8 cellular contexts compared by ENCODE assay signal in the genomic region with DNA sequence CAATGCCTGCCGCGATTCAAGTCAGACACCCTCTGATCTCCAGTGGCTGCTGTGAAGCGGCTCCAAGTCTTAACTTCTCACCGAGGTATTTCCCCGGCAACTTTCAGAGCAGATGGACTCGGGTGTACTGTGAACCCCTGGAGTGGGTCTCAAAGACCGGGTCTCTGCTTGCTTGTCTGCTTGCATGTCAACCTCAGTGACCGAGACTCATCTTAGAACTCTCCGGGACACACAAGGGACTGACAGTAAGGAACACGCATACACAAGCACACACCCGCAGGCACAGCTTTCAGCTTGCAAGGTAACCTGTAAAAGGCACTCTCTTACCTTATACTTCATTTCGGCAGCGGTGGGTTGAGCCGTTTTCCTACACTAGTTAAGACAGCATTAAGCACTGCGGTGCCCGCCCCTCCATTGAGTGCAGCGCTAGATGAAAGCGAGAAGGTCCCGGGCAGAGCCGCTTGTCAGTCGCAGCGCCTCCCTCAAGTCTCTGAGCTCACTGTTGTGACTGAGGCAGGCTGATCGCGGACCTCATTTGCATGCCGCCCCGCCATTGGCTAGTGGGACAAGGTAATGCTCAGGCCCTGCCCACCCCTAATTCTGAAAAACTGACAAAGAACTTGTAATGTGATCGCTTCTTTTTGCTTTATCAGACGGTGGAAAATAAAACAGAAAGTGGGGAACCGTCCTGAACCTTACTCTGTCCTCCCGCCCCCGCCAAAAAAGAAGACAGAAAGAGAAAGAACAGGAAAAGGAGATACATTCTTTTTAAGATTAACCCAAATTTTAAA. TPM values are rescaled to one million over a fixed set of nuclear protein-coding genes. Genes with fewer than 3 reads are reported as not detected.
DNase-seq lines count a peak whose midpoint lies in the region; ATAC-seq and TF ChIP-seq lines count a peak whose summit lies in the region.

A gene with protein sequence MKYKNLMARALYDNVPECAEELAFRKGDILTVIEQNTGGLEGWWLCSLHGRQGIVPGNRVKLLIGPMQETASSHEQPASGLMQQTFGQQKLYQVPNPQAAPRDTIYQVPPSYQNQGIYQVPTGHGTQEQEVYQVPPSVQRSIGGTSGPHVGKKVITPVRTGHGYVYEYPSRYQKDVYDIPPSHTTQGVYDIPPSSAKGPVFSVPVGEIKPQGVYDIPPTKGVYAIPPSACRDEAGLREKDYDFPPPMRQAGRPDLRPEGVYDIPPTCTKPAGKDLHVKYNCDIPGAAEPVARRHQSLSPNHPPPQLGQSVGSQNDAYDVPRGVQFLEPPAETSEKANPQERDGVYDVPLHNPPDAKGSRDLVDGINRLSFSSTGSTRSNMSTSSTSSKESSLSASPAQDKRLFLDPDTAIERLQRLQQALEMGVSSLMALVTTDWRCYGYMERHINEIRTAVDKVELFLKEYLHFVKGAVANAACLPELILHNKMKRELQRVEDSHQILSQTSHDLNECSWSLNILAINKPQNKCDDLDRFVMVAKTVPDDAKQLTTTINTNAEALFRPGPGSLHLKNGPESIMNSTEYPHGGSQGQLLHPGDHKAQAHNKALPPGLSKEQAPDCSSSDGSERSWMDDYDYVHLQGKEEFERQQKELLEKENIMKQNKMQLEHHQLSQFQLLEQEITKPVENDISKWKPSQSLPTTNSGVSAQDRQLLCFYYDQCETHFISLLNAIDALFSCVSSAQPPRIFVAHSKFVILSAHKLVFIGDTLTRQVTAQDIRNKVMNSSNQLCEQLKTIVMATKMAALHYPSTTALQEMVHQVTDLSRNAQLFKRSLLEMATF (minus strand): TSS at position 492 of the 791 bp plus-strand sequence. CDS start 153 bp downstream, at position 339.

- peaks cover 6% of the 10 kb centered on the region for H3K4me1 ChIP-seq in testis

- TF ChIP-seq POLR2A in testis (IDR thresholded peaks at IDR 0.05), result peak; percentile 100

- H3K27ac Mint-ChIP-seq in activated naive CD4-positive, alpha-beta T cell treated with anti-CD3 and anti-CD28 coated beads, Interleukin-2, amount 50 U/mL, for 72 hours, result peak within 1 kb of the TSS; percentile 92 to 93

- intact Hi-C loops in testis (cut with DNase I; ENCODE audit: low total_unique reads), result no loop called here

- no peaks in the 10 kb centered on the region for H3K36me3 Mint-ChIP-seq in activated naive CD4-positive, alpha-beta T cell treated with anti-CD3 and anti-CD28 coated beads, Interleukin-2, amount 50 U/mL, for 72 hours

- peaks cover 0 to 3% of the 10 kb centered on the region in 2 donors for H3K9me3 Mint-ChIP-seq in activated naive CD4-positive, alpha-beta T cell treated with anti-CD3 and anti-CD28 coated beads, Interleukin-2, amount 50 U/mL, for 72 hours

- no peaks in the 10 kb centered on the region for H3K36me3 ChIP-seq in testis (ENCODE audit: low read depth, missing control alignments)

- H3K4me3 ChIP-seq in GM08714 (ENCODE audit: low read length) (peak within 1 kb of the TSS; percentile 88), testis (peak within 1 kb of the TSS; percentile 67 to 94)

- peak; percentile 60 for DNase-seq in NCI-H1092 treated with DMSO at 0.1 percent for 48 hours (lab: John Stamatoyannopoulos, UW)
- DNase-seq in SKM-1 (lab: John Stamatoyannopoulos, UW; ENCODE audit: unreplicated experiment), result peak; percentile 79
- peak; percentile 89 to 90 for DNase-seq in activated naive CD4-positive, alpha-beta T cell treated with anti-CD3 and anti-CD28 coated beads, Interleukin-2, amount 50 U/mL, for 72 hours (ENCODE audit: low spot score in 2 of 2)
- DNase-seq in glomerular visceral epithelial cell (ENCODE audit: extremely low spot score), result peak; percentile 98
- peak; percentile 88 for DNase-seq in omental fat pad (ENCODE audit: low spot score)
- DNase-seq in testis, result peak; percentile 99

- 0 to 1% methylated on average over 22 to 31 of the region's 31 CpGs for whole genome bisulfite sequencing in testis, 2 donors

- TF ChIP-seq CTCF in omental fat pad (IDR thresholded peaks at IDR 0.05), result no peak
- TF ChIP-seq CTCF in testis (IDR thresholded peaks at IDR 0.05), result peak in 1 of 3 experiments; percentile 6

- no peaks in the 10 kb centered on the region for H3K9me3 ChIP-seq in testis

- H3K27ac ChIP-seq in testis, result peak within 1 kb of the TSS; percentile 84 to 94

- ATAC-seq in HG02610 (IDR thresholded peaks at IDR 0.05; ENCODE audit: unreplicated experiment), result peak; percentile 97
- peak; percentile 97 to 99 for ATAC-seq in activated naive CD4-positive, alpha-beta T cell treated with anti-CD3 and anti-CD28 coated beads, Interleukin-2, amount 50 U/mL, for 72 hours
- ATAC-seq in omental fat pad (ENCODE audit: low FRiP score), result peak; percentile 97

- no peaks in the 10 kb centered on the region for H3K27me3 ChIP-seq in testis

RNA-seq across cellular contexts. Expression of the gene that starts here (rescaled TPM):
- 10 to 100 TPM; 11.0 to 24.4 TPM for total RNA-seq in activated naive CD4-positive, alpha-beta T cell treated with anti-CD3 and anti-CD28 coated beads, Interleukin-2, amount 50 U/mL, for 72 hours
- 100 to 1,000 TPM in 2 of 4 donors, 10 to 100 TPM in 2; 77.2 to 196 (median 106) TPM for total RNA-seq in omental fat pad
- 10 to 100 TPM; 31.8 to 67.0 TPM for total RNA-seq in testis
- 21.0 TPM for polyA plus RNA-seq in testis (ENCODE audit: insufficient read depth, low read depth, low replicate concordance)

Comparison
In these comparisons a context has a peak if more than half of its experiments do, and no peak if none do; other contexts are left out.
1. Peak in every context shown above with its lines: DNase-seq, ATAC-seq, H3K4me3 ChIP-seq and H3K27ac ChIP-seq.